ENCODE assay signal across 8 cellular contexts in genomic region chr9:114339130-114339908, GRCh38. TPM values are rescaled to one million over a fixed set of nuclear protein-coding genes. Genes with fewer than 3 reads are reported as not detected.
DNase-seq lines count a peak whose midpoint lies in the region; ATAC-seq, FAIRE-seq and TF ChIP-seq lines count a peak whose summit lies in the region.

No MANE protein-coding gene starts in this region.

- TF ChIP-seq RAD21 in A549 (conservative IDR thresholded peaks at IDR 0.05 in 1 of 2, IDR thresholded peaks at IDR 0.05 in 1 of 2): peak; percentile 80 to 82

- H3K4me3 ChIP-seq in A549 (no peak overlapping the region), bronchial epithelial cell (ENCODE audit: low read depth, low read length) (no peak overlapping the region), left lung (no peak overlapping the region)

- CTCF ChIA-PET in A549 (lab: Yijun Ruan, JAX): interaction anchor here (0.7 to 3.1 kb wide), 19 partner anchors 9 to 675 kb away, joined by 3 to 31 read pairs (median 4); no protein-coding TSS in a partner anchor

- peaks cover 3% of the 10 kb centered on the region for H3K36me3 ChIP-seq in bronchial epithelial cell (ENCODE audit: control insufficient read depth, insufficient read depth, low read length)
- peaks cover 0 to 100% of the 10 kb centered on the region in 2 donors for H3K36me3 ChIP-seq in left lung

- TF ChIP-seq CTCF in A549 (IDR thresholded peaks at IDR 0.05) (peak; percentile 77), VCaP (conservative IDR thresholded peaks at IDR 0.05) (peak; percentile 88), bronchial epithelial cell (IDR thresholded peaks at IDR 0.05; ENCODE audit: insufficient read depth, low read length, severe bottlenecking) (peak; percentile 76), left lung (IDR thresholded peaks at IDR 0.05) (peak; percentile 72 to 88)

- no peaks in the 10 kb centered on the region for H3K4me1 ChIP-seq in A549
- peaks cover 0 to 19% of the 10 kb centered on the region in 2 donors for H3K4me1 ChIP-seq in left lung

- WGBS in A549 (ENCODE audit: missing lambda C conversion rate): 74% methylated on average over 16 of the region's 16 CpGs

- TF ChIP-seq EP300 in A549 (IDR thresholded peaks at IDR 0.05): no peak

- DNase-seq in A549 (ENCODE audit: low read depth in 1 of 2, low spot score in 1 of 2): peak; percentile 44 to 84
- DNase-seq in GM12892 (ENCODE audit: insufficient read length): peak; percentile 71
- peak; percentile 98 for DNase-seq in HuH-7 (ENCODE audit: low spot score)
- DNase-seq in bronchial epithelial cell (ENCODE audit: low read depth): no peak
- DNase-seq in left lung: peak in 1 of 2 donors; percentile 87
- peak; percentile 19 for DNase-seq in stimulated activated CD8-positive, alpha-beta memory T cell treated with anti-CD3 and anti-CD28 coated beads, Interleukin-15, amount 100 ng/mL, for 1 hour (ENCODE audit: low read depth)
- no peak for DNase-seq in NCI-H2029 (lab: John Stamatoyannopoulos, UW)

- no peak overlapping the region for H3K27ac ChIP-seq in A549
- no peak overlapping the region for H3K27ac ChIP-seq in VCaP
- no peak overlapping the region for H3K27ac ChIP-seq in left lung

- H3K27me3 ChIP-seq in bronchial epithelial cell (ENCODE audit: control insufficient read depth, insufficient read depth, low read length) (no peaks in the 10 kb centered on the region), left lung (no peaks in the 10 kb centered on the region)

- peak; percentile 73 to 93 for ATAC-seq in A549
- ATAC-seq in left lung: peak; percentile 80

- FAIRE-seq in A549 (lab: Jason Lieb, UNC) (no peak), GM12892 (lab: Jason Lieb, UNC) (peak; percentile 74), bronchial epithelial cell (lab: Jason Lieb, UNC) (peak; percentile 66)

- POLR2A ChIA-PET in A549 (lab: Yijun Ruan, JAX): no interaction called here

- intact Hi-C loops in left lung (cut with DNase I): no loop called here

- TF ChIP-seq POLR2A in A549 (IDR thresholded peaks at IDR 0.05; ENCODE audit: low read length) (no peak), GM12892 (IDR thresholded peaks at IDR 0.05; ENCODE audit: low read depth, low read length) (0 out of 2 replicates have a peak, but pooled peaks have one; percentile 32)

- H3K4me2 ChIP-seq in A549: no peak overlapping the region

- H3K9me3 ChIP-seq in A549 (no peaks in the 10 kb centered on the region), left lung (no peaks in the 10 kb centered on the region)

TF ChIP-seq in A549, 52 proteins besides CTCF, POLR2A, EP300 and RAD21:
- TF ChIP-seq REST (IDR thresholded peaks at IDR 0.05) (no peak), BHLHE40 (IDR thresholded peaks at IDR 0.05; ENCODE audit: low read depth, low read length) (no peak), MAFK (IDR thresholded peaks at IDR 0.05; ENCODE audit: partially characterized antibody) (no peak), EHMT2 (IDR thresholded peaks at IDR 0.05; ENCODE audit: low read depth) (no peak), CBX8 (IDR thresholded peaks at IDR 0.05) (no peak), ELK1 (IDR thresholded peaks at IDR 0.05; ENCODE audit: low read depth, low read length) (no peak), E2F6 (IDR thresholded peaks at IDR 0.05; ENCODE audit: borderline replicate concordance, low read depth) (no peak), NPAS2 (CRISPR knock-in tag; IDR thresholded peaks at IDR 0.05; ENCODE audit: borderline replicate concordance) (no peak), GATA3 (IDR thresholded peaks at IDR 0.05; ENCODE audit: borderline replicate concordance) (no peak), KDM1A (IDR thresholded peaks at IDR 0.05; ENCODE audit: low read depth) (0 out of 2 replicates have a peak, but pooled peaks have one; percentile 54), SMC3 (IDR thresholded peaks at IDR 0.05) (peak; percentile 60), ESRRA (IDR thresholded peaks at IDR 0.05; ENCODE audit: borderline replicate concordance, low read length) (no peak), TFCP2L1 (CRISPR knock-in tag; IDR thresholded peaks at IDR 0.05) (no peak)
TF ChIP-seq in A549: peak in this region for 2.

RNA-seq across cellular contexts. Expression of gene ORM2, which starts 9.7 kb away (rescaled TPM):
- polyA plus RNA-seq in A549 (2011; rRNA removed): 0.10 and 0.16 TPM in 2 replicates
- not detected in 2 replicates for polyA plus RNA-seq in A549 (2012; cell fraction: cytosol; rRNA removed)
- polyA plus RNA-seq in A549 (2012; cell fraction: nucleus; rRNA removed): not detected in 2 replicates
- not detected in 3 replicates for polyA plus RNA-seq in A549 (2017; fragmentation: RNase III; extraction: RNeasy Plus Mini Kit Qiagen cat#74134 plus additional on column Dnase treatment)
- polyA minus RNA-seq in A549 (2011; rRNA and poly(A)+ RNA removed): not detected in 2 replicates
- not detected for polyA plus RNA-seq in GM12892 (2012; ENCODE audit: missing spikeins)
- total RNA-seq in bronchial epithelial cell: not detected in 2 replicates
- total RNA-seq in left lung: 10 to 100 TPM in 1 of 2 donors, 1 to 10 TPM in 1; 3.4 to 29.9 TPM

RNA-seq across cellular contexts. Expression of gene ORM1, which starts 16.4 kb away (rescaled TPM):
- 0.19 and 0.22 TPM in 2 replicates for polyA plus RNA-seq in A549 (2011; rRNA removed)
- 0.14 TPM in 1 of 2 replicates, not detected in the other for polyA plus RNA-seq in A549 (2012; cell fraction: cytosol; rRNA removed)
- polyA plus RNA-seq in A549 (2012; cell fraction: nucleus; rRNA removed): not detected in 2 replicates
- polyA plus RNA-seq in A549 (2017; fragmentation: RNase III; extraction: RNeasy Plus Mini Kit Qiagen cat#74134 plus additional on column Dnase treatment): 0.12 TPM in 1 of 3 replicates, not detected in the others
- polyA minus RNA-seq in A549 (2011; rRNA and poly(A)+ RNA removed): 0.37 TPM in 1 of 2 replicates, not detected in the other
- polyA plus RNA-seq in GM12892 (2012; ENCODE audit: missing spikeins): not detected
- total RNA-seq in bronchial epithelial cell: not detected in 2 replicates
- total RNA-seq in left lung: 10 to 100 TPM in 1 of 2 donors, 1 to 10 TPM in 1; 6.9 to 87.0 TPM

RNA-seq across cellular contexts. Expression of gene AKNA, which starts 48.5 kb away (rescaled TPM):
- polyA plus RNA-seq in A549 (2011; rRNA removed) (4.4 and 4.6 TPM in 2 replicates), A549 (2017; fragmentation: RNase III; extraction: RNeasy Plus Mini Kit Qiagen cat#74134 plus additional on column Dnase treatment) (2.7 to 3.2 TPM (median 3.0 TPM) in 3 replicates)
- polyA plus RNA-seq in A549 (2012; cell fraction: cytosol; rRNA removed): 2.8 and 7.5 TPM in 2 replicates
- 6.7 and 9.3 TPM in 2 replicates for polyA plus RNA-seq in A549 (2012; cell fraction: nucleus; rRNA removed)
- polyA minus RNA-seq in A549 (2011; rRNA and poly(A)+ RNA removed): 7.3 and 12.1 TPM in 2 replicates
- polyA plus RNA-seq in GM12892 (2012; ENCODE audit: missing spikeins): 28.3 TPM
- total RNA-seq in bronchial epithelial cell (2.6 and 3.7 TPM in 2 replicates), left lung (10 to 100 TPM; 25.1 to 55.3 TPM)

Comparison
In these comparisons a context has a peak if more than half of its experiments do, and no peak if none do; other contexts are left out.
1. DNase-seq: peak in A549 (2 of 2), GM12892 (single experiment), HuH-7 (single experiment) and stimulated activated CD8-positive, alpha-beta memory T cell treated with anti-CD3 and anti-CD28 coated beads, Interleukin-15, amount 100 ng/mL, for 1 hour (single experiment); none in bronchial epithelial cell (single experiment) and NCI-H2029 (single experiment).
2. Peak in every context shown above with its lines, with median percentiles within 50 percentile points of each other: CTCF ChIP-seq.